19 cellular contexts compared by ENCODE assay signal in genomic region chr5:135642934-135643333, GRCh38.
"Had no signal": no experiment of that assay in that cellular context is flagged by ENCODE, and none has a peak within 500 bp of the region (broad histone marks: within the 10 kb centered on the region; RNA-seq: fewer than 3 reads in every experiment).

No MANE protein-coding gene starts in this region.

- H3K4me3 ChIP-seq: dorsolateral prefrontal cortex, heart left ventricle, left lung, lung, stomach, thoracic aorta, transverse colon had no signal

- H3K36me3 ChIP-seq: heart left ventricle, left lung, neutrophil, stomach, thoracic aorta, transverse colon had no signal

- H3K36me3 Mint-ChIP-seq: naive thymus-derived CD4-positive, alpha-beta T cell; stimulated activated memory B cell treated with anti-CD40 and anti-IgM and Interleukin-4, amounts not matched to agents 10 μg/mL and 1 μg/mL and 100 μg/mL, for 72 hours had no signal

- H3K9me3 ChIP-seq: heart left ventricle, left lung, neutrophil, stomach, thoracic aorta, transverse colon had no signal

- H3K4me1 ChIP-seq: left lung, stomach, transverse colon had no signal

- H3K4me1 Mint-ChIP-seq: naive thymus-derived CD4-positive, alpha-beta T cell; stimulated activated memory B cell treated with anti-CD40 and anti-IgM and Interleukin-4, amounts not matched to agents 10 μg/mL and 1 μg/mL and 100 μg/mL, for 72 hours had no signal

- ATAC-seq: left lung; naive thymus-derived CD4-positive, alpha-beta T cell had no signal

- H3K27ac ChIP-seq: heart left ventricle, left lung, neutrophil, stomach, thoracic aorta, transverse colon had no signal

- H3K27ac Mint-ChIP-seq: naive thymus-derived CD4-positive, alpha-beta T cell; stimulated activated memory B cell treated with anti-CD40 and anti-IgM and Interleukin-4, amounts not matched to agents 10 μg/mL and 1 μg/mL and 100 μg/mL, for 72 hours had no signal

- H3K9me3 Mint-ChIP-seq: stimulated activated memory B cell treated with anti-CD40 and anti-IgM and Interleukin-4, amounts not matched to agents 10 μg/mL and 1 μg/mL and 100 μg/mL, for 72 hours had no signal

- H3K4me3 Mint-ChIP-seq: naive thymus-derived CD4-positive, alpha-beta T cell; stimulated activated memory B cell treated with anti-CD40 and anti-IgM and Interleukin-4, amounts not matched to agents 10 μg/mL and 1 μg/mL and 100 μg/mL, for 72 hours had no signal

- H3K27me3 ChIP-seq: left lung, neutrophil, transverse colon had no signal

- H3K27me3 Mint-ChIP-seq: stimulated activated memory B cell treated with anti-CD40 and anti-IgM and Interleukin-4, amounts not matched to agents 10 μg/mL and 1 μg/mL and 100 μg/mL, for 72 hours had no signal

- DNase-seq: caudate nucleus; cortex of kidney; dorsolateral prefrontal cortex; effector CD8-positive, alpha-beta T cell; foreskin melanocyte; heart left ventricle; hippocampal formation; left lung; mesendoderm; naive thymus-derived CD4-positive, alpha-beta T cell; stimulated activated CD4-positive, alpha-beta T cell treated with anti-CD3 and anti-CD28 coated beads, Interleukin-4, amount 100 ng/mL, for 1 hour; stimulated activated CD8-positive, alpha-beta memory T cell treated with anti-CD3 and anti-CD28 coated beads, Interleukin-4, amount 100 ng/mL, for 48 hours; stomach; substantia nigra; transverse colon had no signal
